Comparison of ENCODE assay signal across 19 cellular contexts in genomic region chr2:2547451-2547850, GRCh38.
DNase-seq lines count a peak whose midpoint lies in the region; TF ChIP-seq lines count a peak whose summit lies in the region.
"Had no signal": no experiment of that assay in that cellular context is flagged by ENCODE, and none has a peak within 500 bp of the region (broad histone marks: within the 10 kb centered on the region; RNA-seq: fewer than 3 reads in every experiment).

No MANE protein-coding gene starts in this region.

- H2BK5ac ChIP-seq in neuronal stem cell (ENCODE audit: low read length), result no peak overlapping the region

- peak overlapping the region; percentile 57 for H3K23ac ChIP-seq in neuronal stem cell (ENCODE audit: low read depth, low read length, poor library complexity)

- peak overlapping the region; percentile 34 for H2AK5ac ChIP-seq in neuronal stem cell (ENCODE audit: low read depth, low read length)

- H3K9me3 ChIP-seq in neuronal stem cell (replicated peaks in 1 of 2; ENCODE audit: control insufficient read depth in 2 of 2, insufficient read depth in 1 of 2, low read depth in 1 of 2, low read length in 2 of 2), result peaks cover 0 to 3% of the 10 kb centered on the region in 2 donors

- H3K4me2 ChIP-seq in neuronal stem cell (ENCODE audit: insufficient read depth, low read length, poor library complexity, severe bottlenecking), result no peak overlapping the region

- no peak overlapping the region for H3K4me3 ChIP-seq in neuronal stem cell (ENCODE audit: low read length in 2 of 2)
- H3K4me3 ChIP-seq: GM12878 had no signal

- WGBS in neuronal stem cell (ENCODE audit: extremely low coverage in 2 of 2, insufficient read length in 2 of 2, insufficient replicate concordance in 1 of 2), 2 donors, result no CpG with 5 or more reads among the region's 3 CpGs

- no peak overlapping the region for H4K91ac ChIP-seq in neuronal stem cell (ENCODE audit: low read depth, low read length, poor library complexity)

- TF ChIP-seq CTCF in GM13976 (IDR thresholded peaks at IDR 0.05; ENCODE audit: borderline replicate concordance, control extremely low read depth, extremely low read depth, insufficient read depth, missing control alignments), result no peak

- H2BK15ac ChIP-seq in neuronal stem cell (ENCODE audit: low read length), result no peak overlapping the region

- peak overlapping the region; percentile 19 for H3K18ac ChIP-seq in neuronal stem cell (ENCODE audit: low read length)

- H3K36me3 ChIP-seq in neuronal stem cell (replicated peaks in 1 of 2; ENCODE audit: control insufficient read depth in 2 of 2, insufficient read depth in 2 of 2, low read length in 2 of 2), result no peaks in the 10 kb centered on the region

- H2BK120ac ChIP-seq in neuronal stem cell (ENCODE audit: low read depth, low read length), result no peak overlapping the region

- H3K4ac ChIP-seq in neuronal stem cell (ENCODE audit: low read length), result no peak overlapping the region

- peaks cover 1 to 2% of the 10 kb centered on the region in 2 donors for H3K4me1 ChIP-seq in neuronal stem cell (ENCODE audit: control insufficient read depth in 2 of 2, insufficient read depth in 1 of 2, low read depth in 1 of 2, low read length in 2 of 2)

- H4K8ac ChIP-seq in neuronal stem cell (ENCODE audit: low read depth, low read length), result peak overlapping the region; percentile 44

- no peak overlapping the region for H3K14ac ChIP-seq in neuronal stem cell (ENCODE audit: low read length)

- intact Hi-C loops in head of caudate nucleus (cut with DNase I), result no loop called here

- in situ Hi-C loops in GM13976 (cut with MboI; ENCODE audit: low sequenced_read_pairs, unreplicated experiment), result no loop called here

- peaks cover 0 to 2% (median 0%) of the 10 kb centered on the region in 3 experiments for H3K27me3 ChIP-seq in neuronal stem cell (ENCODE audit: control insufficient read depth in 3 of 3, insufficient read depth in 3 of 3, low read depth in 1 of 3, low read length in 3 of 3)

- DNase-seq in NCI-H2029 treated with DMSO at 0.1 percent for 48 hours (lab: John Stamatoyannopoulos, UW), result peak; percentile 5
- no peak for DNase-seq in NCI-H2029 (lab: John Stamatoyannopoulos, UW)
- peak; percentile 33 to 88 (median 70) for DNase-seq in head of caudate nucleus
- no peak for DNase-seq in neuronal stem cell (ENCODE audit: low spot score)
- no peak for DNase-seq in stimulated activated CD4-positive, alpha-beta T cell treated with anti-CD3 and anti-CD28 coated beads, Interleukin-15, amount 100 ng/mL, for 24 hours
- no peak for DNase-seq in NCI-H345 treated with DMSO at 0.1 percent for 48 hours (lab: John Stamatoyannopoulos, UW; ENCODE audit: unreplicated experiment)
- no peak for DNase-seq in GM13976 (ENCODE audit: low spot score)
- DNase-seq: CD8-positive, alpha-beta memory T cell; DND-41; GDM1; NCI-H1048; NCI-H146; NCI-H345; NCI-H69; PC-3 had no signal

- no peak overlapping the region for H3K27ac ChIP-seq in neuronal stem cell (replicated peaks; ENCODE audit: low read length)
- H3K27ac ChIP-seq in temporal lobe (ENCODE audit: low read depth, low read length), result peak overlapping the region; percentile 78
- H3K27ac ChIP-seq: 22Rv1, RWPE1 had no signal

- H2AFZ ChIP-seq in neuronal stem cell (ENCODE audit: low read length), result no peak overlapping the region

- H3K79me1 ChIP-seq in neuronal stem cell (ENCODE audit: low read depth, low read length), result no peaks in the 10 kb centered on the region

- no peak overlapping the region for H3K9ac ChIP-seq in neuronal stem cell (ENCODE audit: low read depth, low read length, poor library complexity)

- H2BK12ac ChIP-seq in neuronal stem cell (ENCODE audit: low read length), result no peak overlapping the region

Comparison
In these comparisons a context has a peak if more than half of its experiments do, and no peak if none do; other contexts are left out.
1. DNase-seq: peak in NCI-H2029 treated with DMSO at 0.1 percent for 48 hours (single experiment) and head of caudate nucleus (42 of 42); none in NCI-H2029 (single experiment), neuronal stem cell (single experiment), stimulated activated CD4-positive, alpha-beta T cell treated with anti-CD3 and anti-CD28 coated beads, Interleukin-15, amount 100 ng/mL, for 24 hours (single experiment), NCI-H345 treated with DMSO at 0.1 percent for 48 hours (single experiment) and GM13976 (single experiment).